28 cellular contexts compared by ENCODE assay signal in genomic region chr2:216565946-216566345, GRCh38.
"Had no signal": no experiment of that assay in that cellular context is flagged by ENCODE, and none has a peak within 500 bp of the region (broad histone marks: within the 10 kb centered on the region; RNA-seq: fewer than 3 reads in every experiment).

No MANE protein-coding gene starts in this region.

- H3K27me3 ChIP-seq: brain microvascular endothelial cell, cardiac muscle cell, MG63 had no signal

- ATAC-seq: activated CD4-positive, alpha-beta T cell treated with anti-CD3 and anti-CD28 coated beads for 36 hours; activated CD8-positive, alpha-beta T cell treated with anti-CD3 and anti-CD28 coated beads for 36 hours; Panc1; Right ventricle myocardium inferior; T-cell had no signal

- H3K27ac Mint-ChIP-seq: activated CD4-positive, alpha-beta T cell treated with anti-CD3 and anti-CD28 coated beads for 36 hours; activated CD8-positive, alpha-beta T cell treated with anti-CD3 and anti-CD28 coated beads for 36 hours; activated naive CD4-positive, alpha-beta T cell treated with anti-CD3 and anti-CD28 coated beads, Interleukin-2, amount 50 U/mL, for 24 hours; T-cell had no signal

- H3K9me3 Mint-ChIP-seq: activated CD8-positive, alpha-beta T cell treated with anti-CD3 and anti-CD28 coated beads for 36 hours; activated naive CD4-positive, alpha-beta T cell treated with anti-CD3 and anti-CD28 coated beads, Interleukin-2, amount 50 U/mL, for 24 hours had no signal

- DNase-seq: activated CD4-positive, alpha-beta T cell treated with anti-CD3 and anti-CD28 coated beads for 36 hours; activated CD4-positive, alpha-beta T cell treated with anti-CD3 and anti-CD28 coated beads, Interleukin-2, amount 50 U/mL, for 1 hour; activated CD4-positive, CD25-positive, alpha-beta regulatory T cell; activated CD8-positive, alpha-beta memory T cell treated with anti-CD3 and anti-CD28 coated beads, Interleukin-2, amount 50 U/mL, for 4 hours; activated CD8-positive, alpha-beta T cell treated with anti-CD3 and anti-CD28 coated beads for 36 hours; activated effector memory CD4-positive, alpha-beta T cell treated with Interleukin-2 at 50 U/mL for 16 hours; activated naive CD4-positive, alpha-beta T cell; brain microvascular endothelial cell; MG63; MV-4-11; NCI-H1092 treated with DMSO at 0.1 percent for 48 hours; NCI-H1417 treated with DMSO at 0.1 percent for 48 hours; NCI-H1694 treated with DMSO at 0.1 percent for 48 hours; NCI-H2029 treated with DMSO at 0.1 percent for 48 hours; NCI-H345; NCI-H510A; NCI-H526 treated with DMSO at 0.1 percent for 48 hours; NK-92 treated with Interleukin-12 subunit alpha and Interleukin-12 subunit beta, amount 100 ng/mL, for 24 hours; OCI-M1; RPMI8226; T-cell; T-helper 2 cell had no signal

- H3K27ac ChIP-seq: brain microvascular endothelial cell, cardiac muscle cell, SK-N-MC, VCaP had no signal

- H3K4me3 ChIP-seq: cardiac muscle cell, MG63, SK-N-MC had no signal

- H3K4me1 Mint-ChIP-seq: activated CD4-positive, alpha-beta T cell treated with anti-CD3 and anti-CD28 coated beads for 36 hours; activated naive CD4-positive, alpha-beta T cell treated with anti-CD3 and anti-CD28 coated beads, Interleukin-2, amount 50 U/mL, for 24 hours; T-cell had no signal

- H3K4me3 Mint-ChIP-seq: activated CD4-positive, alpha-beta T cell treated with anti-CD3 and anti-CD28 coated beads for 36 hours; activated CD8-positive, alpha-beta T cell treated with anti-CD3 and anti-CD28 coated beads for 36 hours; activated naive CD4-positive, alpha-beta T cell treated with anti-CD3 and anti-CD28 coated beads, Interleukin-2, amount 50 U/mL, for 24 hours; T-cell had no signal

- H3K36me3 Mint-ChIP-seq: activated naive CD4-positive, alpha-beta T cell treated with anti-CD3 and anti-CD28 coated beads, Interleukin-2, amount 50 U/mL, for 24 hours; T-cell had no signal

- H3K36me3 ChIP-seq: brain microvascular endothelial cell, cardiac muscle cell, MG63 had no signal
